Comparison of ENCODE assay signal across 8 cellular contexts in genomic region chr7:94276797-94277196, GRCh38.
DNase-seq lines count a peak whose midpoint lies in the region; ATAC-seq, FAIRE-seq and TF ChIP-seq lines count a peak whose summit lies in the region.

No MANE protein-coding gene starts in this region.

- H2AFZ ChIP-seq in SU-DHL-6 (ENCODE audit: low read depth, low read length, severe bottlenecking), result no peak overlapping the region
- no peak overlapping the region for H2AFZ ChIP-seq in keratinocyte (ENCODE audit: control insufficient read depth, low read length)

- H3K27me3 ChIP-seq in SU-DHL-6 (ENCODE audit: low read length) (no peaks in the 10 kb centered on the region), keratinocyte (ENCODE audit: control insufficient read depth, extremely low read depth, insufficient read depth, low read length) (peaks cover 6% of the 10 kb centered on the region)

- no peaks in the 10 kb centered on the region for H3F3A ChIP-seq in SU-DHL-6 (ENCODE audit: insufficient read depth)

- H3K4me1 ChIP-seq in keratinocyte (ENCODE audit: control insufficient read depth, extremely low read depth, insufficient read depth, low read length), result no peaks in the 10 kb centered on the region

- H3K4me3 ChIP-seq in SU-DHL-6 (ENCODE audit: insufficient read depth, low read length, poor library complexity, severe bottlenecking) (no peak overlapping the region), keratinocyte (ENCODE audit: control insufficient read depth in 2 of 3, extremely low read depth in 1 of 3, insufficient read depth in 2 of 3, low read depth in 1 of 3, low read length in 3 of 3) (no peak overlapping the region)

- H3K79me2 ChIP-seq in SU-DHL-6 (ENCODE audit: insufficient read depth, low read length), result no peaks in the 10 kb centered on the region
- H3K79me2 ChIP-seq in keratinocyte (ENCODE audit: control insufficient read depth, insufficient read depth, low read length), result no peaks in the 10 kb centered on the region

- dilution Hi-C loops in keratinocyte (cut with MboI; ENCODE audit: extremely low pct_ligation_motif_present, low sequenced_read_pairs), result loop anchor here (25.0 kb wide), 1 partner anchor 161 kb away; no protein-coding TSS in a partner anchor

- H3K9me3 ChIP-seq in SU-DHL-6 (ENCODE audit: insufficient read depth, low read length), result no peaks in the 10 kb centered on the region
- H3K9me3 ChIP-seq in keratinocyte (ENCODE audit: control insufficient read depth, low read depth, low read length), result no peaks in the 10 kb centered on the region

- no peaks in the 10 kb centered on the region for H3K9me2 ChIP-seq in SU-DHL-6 (replicated peaks; ENCODE audit: insufficient read depth, low read length)

- H3K9ac ChIP-seq in SU-DHL-6 (ENCODE audit: low read length) (no peak overlapping the region), keratinocyte (ENCODE audit: control insufficient read depth, extremely low read depth, insufficient read depth, low read length) (no peak overlapping the region)

- H4K20me1 ChIP-seq in SU-DHL-6 (ENCODE audit: low read depth, low read length), result no peaks in the 10 kb centered on the region
- no peaks in the 10 kb centered on the region for H4K20me1 ChIP-seq in keratinocyte (ENCODE audit: control insufficient read depth, extremely low read depth, insufficient read depth, low read length)

- DNase-seq in EL (peak; percentile 53), keratinocyte (ENCODE audit: low read depth, low spot score) (no peak), hippocampal formation (lab: John Stamatoyannopoulos, UW) (no peak)
- DNase-seq in stimulated activated naive CD4-positive, alpha-beta T cell (lab: John Stamatoyannopoulos, UW), result no peak

- ATAC-seq in HG03175 (IDR thresholded peaks at IDR 0.05; ENCODE audit: unreplicated experiment) (peak; percentile 43), HG03457 (IDR thresholded peaks at IDR 0.05; ENCODE audit: unreplicated experiment) (no peak), HG03108 (IDR thresholded peaks at IDR 0.05; ENCODE audit: unreplicated experiment) (no peak)

- TF ChIP-seq CTCF in SU-DHL-6 (IDR thresholded peaks at IDR 0.05; ENCODE audit: insufficient read depth, low read length, poor library complexity, severe bottlenecking) (peak; percentile 36), keratinocyte (optimal IDR thresholded peaks at IDR 0.05 in 1 of 3, IDR thresholded peaks at IDR 0.05 in 1 of 3, conservative IDR thresholded peaks at IDR 0.05 in 1 of 3; ENCODE audit: extremely low read depth in 1 of 3, insufficient read depth in 2 of 3, low read length in 3 of 3) (peak in 2 of 3 experiments; percentile 22 to 65)

- no peak for FAIRE-seq in keratinocyte (lab: Jason Lieb, UNC)

- no peaks in the 10 kb centered on the region for H3K9me1 ChIP-seq in keratinocyte (ENCODE audit: control insufficient read depth, extremely low read depth, insufficient read depth, low read length)

- H3K36me3 ChIP-seq in SU-DHL-6 (ENCODE audit: low read length) (no peaks in the 10 kb centered on the region), keratinocyte (ENCODE audit: control insufficient read depth in 2 of 2, extremely low read depth in 1 of 2, insufficient read depth in 2 of 2, low read length in 2 of 2) (no peaks in the 10 kb centered on the region)

- H3K27ac ChIP-seq in SU-DHL-6 (ENCODE audit: low read depth, low read length) (no peak overlapping the region), keratinocyte (ENCODE audit: control insufficient read depth, insufficient read depth, low read length) (no peak overlapping the region)

- H3K4me2 ChIP-seq in SU-DHL-6 (ENCODE audit: low read depth, low read length, poor library complexity, severe bottlenecking) (no peak overlapping the region), keratinocyte (ENCODE audit: control insufficient read depth, extremely low read depth, insufficient read depth, low read depth, low read length) (no peak overlapping the region)
